Comparison of ENCODE assay signal across 9 cellular contexts in the genomic region with DNA sequence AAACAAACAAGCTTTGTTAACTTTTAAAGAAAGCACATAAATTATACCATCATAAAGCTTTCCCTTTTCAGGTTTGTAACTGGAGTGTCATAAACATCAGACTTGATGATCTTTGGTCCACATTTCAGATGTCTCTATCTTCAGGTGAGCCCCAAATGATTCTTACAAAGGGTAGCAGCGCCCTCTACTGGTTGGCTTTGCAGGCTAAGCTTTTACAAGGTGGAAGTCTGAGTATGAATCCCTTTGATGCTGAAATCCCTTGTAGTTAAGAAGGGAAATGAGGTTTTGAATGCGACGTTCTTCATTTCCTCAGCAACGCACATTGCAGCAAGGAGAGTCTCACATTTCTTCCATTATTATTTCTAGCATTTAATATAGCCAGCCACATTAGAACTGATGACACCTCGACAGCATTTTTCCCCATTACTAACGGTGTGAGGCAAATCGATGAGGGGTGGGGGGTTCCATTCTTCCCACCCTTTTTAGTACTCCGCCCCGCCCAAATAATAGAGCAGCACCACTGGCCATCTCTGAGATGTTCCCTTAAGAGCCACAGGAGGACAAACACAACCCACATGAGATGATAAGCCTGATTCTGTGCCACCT.
DNase-seq lines count a peak whose midpoint lies in the region; ATAC-seq lines count a peak whose summit lies in the region.
"Had no signal": no experiment of that assay in that cellular context is flagged by ENCODE, and none has a peak within 500 bp of the region (broad histone marks: within the 10 kb centered on the region; RNA-seq: fewer than 3 reads in every experiment).

No MANE protein-coding gene starts in this region.

- H3K4me1 Mint-ChIP-seq in activated CD4-positive, alpha-beta memory T cell treated with anti-CD3 and anti-CD28 coated beads for 36 hours (ENCODE audit: low read depth), result no peaks in the 10 kb centered on the region
- no peaks in the 10 kb centered on the region for H3K4me1 Mint-ChIP-seq in stimulated activated effector memory CD8-positive, alpha-beta T cell treated with anti-CD3 and anti-CD28 coated beads, Interleukin-12 subunit alpha, Interleukin-12 subunit beta, amount 100 ng/mL, for 72 hours

- no peak overlapping the region for H3K4me3 Mint-ChIP-seq in activated CD4-positive, alpha-beta memory T cell treated with anti-CD3 and anti-CD28 coated beads for 36 hours
- H3K4me3 Mint-ChIP-seq in stimulated activated effector memory CD8-positive, alpha-beta T cell treated with anti-CD3 and anti-CD28 coated beads, Interleukin-12 subunit alpha, Interleukin-12 subunit beta, amount 100 ng/mL, for 72 hours, result no peak overlapping the region
- H3K4me3 Mint-ChIP-seq: activated naive CD8-positive, alpha-beta T cell had no signal

- CTCF ChIA-PET in activated CD4-positive, alpha-beta memory T cell treated with anti-CD3 and anti-CD28 coated beads for 36 hours (lab: Charles Lee), result interaction anchor here (0.9 to 2.3 kb wide), 9 partner anchors 9 to 1973 kb away, joined by 3 to 10 read pairs (median 4); a partner anchor contains a TSS

- POLR2A ChIA-PET in activated CD4-positive, alpha-beta memory T cell treated with anti-CD3 and anti-CD28 coated beads for 36 hours (lab: Charles Lee), result no interaction called here

- no peak overlapping the region for H3K27ac ChIP-seq in effector memory CD4-positive, alpha-beta T cell (ENCODE audit: insufficient read depth, low read length, poor library complexity, severe bottlenecking)

- H3K4me3 ChIP-seq in effector memory CD4-positive, alpha-beta T cell (ENCODE audit: insufficient read depth, low read depth, low read length, poor library complexity, severe bottlenecking), result no peak overlapping the region

- intact Hi-C loops in activated CD4-positive, alpha-beta memory T cell treated with anti-CD3 and anti-CD28 coated beads for 36 hours (cut with micrococcal nuclease), result loop anchor here (5.0 to 10.0 kb wide), 4 partner anchors 196 to 1709 kb away; a partner anchor contains a TSS

- H3K9me3 ChIP-seq in effector memory CD4-positive, alpha-beta T cell (ENCODE audit: control insufficient read depth, low read length), result no peaks in the 10 kb centered on the region

- peaks cover 1% of the 10 kb centered on the region for H3K27me3 Mint-ChIP-seq in activated CD4-positive, alpha-beta memory T cell treated with anti-CD3 and anti-CD28 coated beads for 36 hours

- H3K27me3 ChIP-seq in effector memory CD4-positive, alpha-beta T cell (replicated peaks; ENCODE audit: control insufficient read depth, insufficient read depth, low read length, poor library complexity, severe bottlenecking), result no peaks in the 10 kb centered on the region

- no peaks in the 10 kb centered on the region for H3K36me3 ChIP-seq in effector memory CD4-positive, alpha-beta T cell (ENCODE audit: control insufficient read depth, insufficient read depth, low read length)

- H3K27ac Mint-ChIP-seq in activated CD4-positive, alpha-beta memory T cell treated with anti-CD3 and anti-CD28 coated beads for 36 hours, result no peak overlapping the region
- H3K27ac Mint-ChIP-seq in stimulated activated effector memory CD8-positive, alpha-beta T cell treated with anti-CD3 and anti-CD28 coated beads, Interleukin-12 subunit alpha, Interleukin-12 subunit beta, amount 100 ng/mL, for 72 hours, result no peak overlapping the region
- H3K27ac Mint-ChIP-seq: activated naive CD8-positive, alpha-beta T cell had no signal

- H3K36me3 Mint-ChIP-seq in activated CD4-positive, alpha-beta memory T cell treated with anti-CD3 and anti-CD28 coated beads for 36 hours, result no peaks in the 10 kb centered on the region
- no peaks in the 10 kb centered on the region for H3K36me3 Mint-ChIP-seq in stimulated activated effector memory CD8-positive, alpha-beta T cell treated with anti-CD3 and anti-CD28 coated beads, Interleukin-12 subunit alpha, Interleukin-12 subunit beta, amount 100 ng/mL, for 72 hours
- H3K36me3 Mint-ChIP-seq: activated naive CD8-positive, alpha-beta T cell had no signal

- H3K9me3 Mint-ChIP-seq in activated CD4-positive, alpha-beta memory T cell treated with anti-CD3 and anti-CD28 coated beads for 36 hours, result no peaks in the 10 kb centered on the region
- H3K9me3 Mint-ChIP-seq in stimulated activated effector memory CD8-positive, alpha-beta T cell treated with anti-CD3 and anti-CD28 coated beads, Interleukin-12 subunit alpha, Interleukin-12 subunit beta, amount 100 ng/mL, for 72 hours, result no peaks in the 10 kb centered on the region

- H3K4me1 ChIP-seq in effector memory CD4-positive, alpha-beta T cell (ENCODE audit: control insufficient read depth, insufficient read depth, low read length, poor library complexity, severe bottlenecking), result no peaks in the 10 kb centered on the region

- DNase-seq in COLO829 (ENCODE audit: low spot score) (peak; percentile 40), NCI-H526 treated with DMSO at 0.1 percent for 48 hours (lab: John Stamatoyannopoulos, UW) (peak; percentile 28), mucosa of gallbladder (ENCODE audit: low spot score) (peak; percentile 73)
- peak; percentile 78 for DNase-seq in activated CD4-positive, alpha-beta memory T cell treated with anti-CD3 and anti-CD28 coated beads for 36 hours
- DNase-seq in effector memory CD4-positive, alpha-beta T cell, result peak; percentile 6 to 33 (median 9)
- DNase-seq in stimulated activated effector memory CD8-positive, alpha-beta T cell treated with anti-CD3 and anti-CD28 coated beads, Interleukin-12 subunit alpha, Interleukin-12 subunit beta, amount 100 ng/mL, for 72 hours (ENCODE audit: low spot score in 2 of 2), result peak; percentile 62 to 84

- peak; percentile 89 for ATAC-seq in GM19397 (IDR thresholded peaks at IDR 0.05; ENCODE audit: unreplicated experiment)
- ATAC-seq in HG03521 (IDR thresholded peaks at IDR 0.05; ENCODE audit: unreplicated experiment), result peak; percentile 76
- ATAC-seq in stimulated activated effector memory CD8-positive, alpha-beta T cell treated with anti-CD3 and anti-CD28 coated beads, Interleukin-12 subunit alpha, Interleukin-12 subunit beta, amount 100 ng/mL, for 72 hours, result peak; percentile 65

Comparison
In these comparisons a context has a peak if more than half of its experiments do, and no peak if none do; other contexts are left out.
1. DNase-seq: peak in every context shown above with its lines; median percentile 78 in activated CD4-positive, alpha-beta memory T cell treated with anti-CD3 and anti-CD28 coated beads for 36 hours; 73 in mucosa of gallbladder; 73 in stimulated activated effector memory CD8-positive, alpha-beta T cell treated with anti-CD3 and anti-CD28 coated beads, Interleukin-12 subunit alpha, Interleukin-12 subunit beta, amount 100 ng/mL, for 72 hours; 40 in COLO829; 28 in NCI-H526 treated with DMSO at 0.1 percent for 48 hours; 9 in effector memory CD4-positive, alpha-beta T cell.